Comparison of ENCODE assay signal across 1 cellular context in genomic region chr2:224286923-224287322, GRCh38.
TF ChIP-seq lines count a peak whose summit lies in the region.

No MANE protein-coding gene starts in this region.

TF ChIP-seq in SK-N-SH treated with all-trans-retinoic acid at 6 μM for 48 hours, 23 proteins besides CTCF, POLR2A, EP300 and RAD21 (continued from another document):
- no peak for TF ChIP-seq PATZ1 (CRISPR knock-in tag; IDR thresholded peaks at IDR 0.05; ENCODE audit: borderline replicate concordance)
- TF ChIP-seq ZFP30 (CRISPR knock-in tag; IDR thresholded peaks at IDR 0.05): no peak
- TF ChIP-seq PPARA (CRISPR knock-in tag; IDR thresholded peaks at IDR 0.05; ENCODE audit: borderline replicate concordance): no peak
- no peak for TF ChIP-seq CSDC2 (CRISPR knock-in tag; IDR thresholded peaks at IDR 0.05)
- no peak for TF ChIP-seq SNAI2 (CRISPR knock-in tag; IDR thresholded peaks at IDR 0.05)
- no peak for TF ChIP-seq ZNF8 (CRISPR knock-in tag; IDR thresholded peaks at IDR 0.05)
- no peak for TF ChIP-seq CREB5 (CRISPR knock-in tag; IDR thresholded peaks at IDR 0.05; ENCODE audit: low read depth)
- TF ChIP-seq ZC3H10 (CRISPR knock-in tag; IDR thresholded peaks at IDR 0.05): no peak
